Comparison of ENCODE assay signal across 8 cellular contexts in genomic region chr5:43019293-43019614, GRCh38. TPM values are rescaled to one million over a fixed set of nuclear protein-coding genes. Genes with fewer than 3 reads are reported as not detected.
A peak's percentile ranks its signal among the peaks of the same experiment; 100 is the strongest.
DNase-seq lines count a peak whose midpoint lies in the region; ATAC-seq and TF ChIP-seq lines count a peak whose summit lies in the region.

No MANE protein-coding gene starts in this region.

- H3K27me3 ChIP-seq in SK-N-SH (ENCODE audit: insufficient read depth): no peaks in the 10 kb centered on the region
- H3K27me3 ChIP-seq in iPS-15b (ENCODE audit: control insufficient read depth, insufficient read depth, low read length): peaks cover 96% of the 10 kb centered on the region

- no peaks in the 10 kb centered on the region for H3K27me3 Mint-ChIP-seq in activated CD4-positive, alpha-beta memory T cell treated with anti-CD3 and anti-CD28 coated beads, Interleukin-2, amount 10 ng/mL, durations not matched to agents 7 days and 5 days
- no peaks in the 10 kb centered on the region for H3K27me3 Mint-ChIP-seq in stimulated activated naive B cell treated with anti-CD40 and anti-IgM and Interleukin-4, amounts not matched to agents 10 μg/mL and 1 μg/mL and 100 μg/mL, for 72 hours

- peaks cover 44% of the 10 kb centered on the region for H3K4me1 Mint-ChIP-seq in activated CD4-positive, alpha-beta memory T cell treated with anti-CD3 and anti-CD28 coated beads, Interleukin-2, amount 10 ng/mL, durations not matched to agents 7 days and 5 days
- peaks cover 19 to 43% of the 10 kb centered on the region in 2 donors for H3K4me1 Mint-ChIP-seq in stimulated activated naive B cell treated with anti-CD40 and anti-IgM and Interleukin-4, amounts not matched to agents 10 μg/mL and 1 μg/mL and 100 μg/mL, for 72 hours

- peaks cover 35% of the 10 kb centered on the region for H3F3A ChIP-seq in SK-N-SH (replicated peaks; ENCODE audit: insufficient read depth)

- ATAC-seq in SK-N-SH treated with all-trans-retinoic acid at 6 μM for 48 hours: no peak
- ATAC-seq in stimulated activated naive B cell treated with anti-CD40 and anti-IgM and Interleukin-4, amounts not matched to agents 10 μg/mL and 1 μg/mL and 100 μg/mL, for 72 hours (replicated peaks): no peak

- 14% methylated on average over 6 of the region's 6 CpGs for WGBS in SK-N-SH (ENCODE audit: low lambda C conversion rate)

- no peak for TF ChIP-seq EP300 in SK-N-SH (IDR thresholded peaks at IDR 0.05; ENCODE audit: borderline replicate concordance in 1 of 2, low read depth in 1 of 2, low read length in 1 of 2)

- POLR2A ChIA-PET in SK-N-SH (lab: Yijun Ruan, JAX): no interaction called here
- POLR2A ChIA-PET in activated CD4-positive, alpha-beta memory T cell treated with anti-CD3 and anti-CD28 coated beads, Interleukin-2, amount 10 ng/mL, durations not matched to agents 7 days and 5 days (lab: Charles Lee): interaction anchor here (0.5 to 12.8 kb wide), 18 partner anchors 8 to 1094 kb away, joined by 3 to 753 read pairs (median 24); partner anchors contain the start of genes ANXA2R, FBXO4, HMGCS1 and TMEM267

- H3K4me3 Mint-ChIP-seq in activated CD4-positive, alpha-beta memory T cell treated with anti-CD3 and anti-CD28 coated beads, Interleukin-2, amount 10 ng/mL, durations not matched to agents 7 days and 5 days: peak overlapping the region; percentile 93
- H3K4me3 Mint-ChIP-seq in stimulated activated naive B cell treated with anti-CD40 and anti-IgM and Interleukin-4, amounts not matched to agents 10 μg/mL and 1 μg/mL and 100 μg/mL, for 72 hours: peak overlapping the region; percentile 96

- H3K4me2 ChIP-seq in SK-N-SH: peak overlapping the region; percentile 86

- H3K36me3 Mint-ChIP-seq in activated CD4-positive, alpha-beta memory T cell treated with anti-CD3 and anti-CD28 coated beads, Interleukin-2, amount 10 ng/mL, durations not matched to agents 7 days and 5 days (ENCODE audit: low read depth): peaks cover 14% of the 10 kb centered on the region
- peaks cover 0 to 9% of the 10 kb centered on the region in 2 donors for H3K36me3 Mint-ChIP-seq in stimulated activated naive B cell treated with anti-CD40 and anti-IgM and Interleukin-4, amounts not matched to agents 10 μg/mL and 1 μg/mL and 100 μg/mL, for 72 hours

- H3K9me3 ChIP-seq in SK-N-SH (no peaks in the 10 kb centered on the region), iPS-15b (ENCODE audit: control insufficient read depth, insufficient read depth, low read length) (no peaks in the 10 kb centered on the region)

- peak overlapping the region; percentile 80 for H3K9ac ChIP-seq in SK-N-SH
- H3K9ac ChIP-seq in iPS-15b (ENCODE audit: low read depth, low read length): no peak overlapping the region

- H3K27ac Mint-ChIP-seq in activated CD4-positive, alpha-beta memory T cell treated with anti-CD3 and anti-CD28 coated beads, Interleukin-2, amount 10 ng/mL, durations not matched to agents 7 days and 5 days: peak overlapping the region; percentile 99
- peak overlapping the region; percentile 100 for H3K27ac Mint-ChIP-seq in stimulated activated naive B cell treated with anti-CD40 and anti-IgM and Interleukin-4, amounts not matched to agents 10 μg/mL and 1 μg/mL and 100 μg/mL, for 72 hours

- H3K4me1 ChIP-seq in SK-N-SH (ENCODE audit: control insufficient read depth in 1 of 2, insufficient read depth in 2 of 2, low read depth in 1 of 2, low read length in 1 of 2) (peaks cover 5 to 11% of the 10 kb centered on the region in 2 experiments; a peak in 2 of 4 replicates), iPS-15b (ENCODE audit: control insufficient read depth, insufficient read depth, low read length) (peaks cover 12% of the 10 kb centered on the region)

- H2AFZ ChIP-seq in SK-N-SH (ENCODE audit: low read depth): peak overlapping the region; percentile 96

- H3K9me3 Mint-ChIP-seq in activated CD4-positive, alpha-beta memory T cell treated with anti-CD3 and anti-CD28 coated beads, Interleukin-2, amount 10 ng/mL, durations not matched to agents 7 days and 5 days: no peaks in the 10 kb centered on the region
- no peaks in the 10 kb centered on the region for H3K9me3 Mint-ChIP-seq in stimulated activated naive B cell treated with anti-CD40 and anti-IgM and Interleukin-4, amounts not matched to agents 10 μg/mL and 1 μg/mL and 100 μg/mL, for 72 hours

- TF ChIP-seq CTCF in SK-N-SH (IDR thresholded peaks at IDR 0.05): no peak

- no peak for TF ChIP-seq RAD21 in SK-N-SH (IDR thresholded peaks at IDR 0.05; ENCODE audit: low read length)

- H3K27ac ChIP-seq in SK-N-SH (ENCODE audit: low read depth in 2 of 2, low read length in 1 of 2): peak overlapping the region in 1 of 2 experiments; percentile 90; a peak in 3 of 4 replicates

- no peaks in the 10 kb centered on the region for H4K20me1 ChIP-seq in SK-N-SH (ENCODE audit: insufficient read depth)

- CTCF ChIA-PET in SK-N-SH (lab: Yijun Ruan, JAX): interaction anchor here (2.2 to 3.4 kb wide), 6 partner anchors 12 to 87 kb away, joined by 6 to 14 read pairs (median 13); partner anchors contain the start of gene ANXA2R
- CTCF ChIA-PET in activated CD4-positive, alpha-beta memory T cell treated with anti-CD3 and anti-CD28 coated beads, Interleukin-2, amount 10 ng/mL, durations not matched to agents 7 days and 5 days (lab: Charles Lee): interaction anchor here (0.8 to 5.8 kb wide), 17 partner anchors 8 to 465 kb away, joined by 3 to 105 read pairs (median 11); partner anchors contain the start of genes ANXA2R, HMGCS1, TMEM267 and ZNF131

- H3K79me2 ChIP-seq in SK-N-SH (ENCODE audit: insufficient read depth): no peaks in the 10 kb centered on the region

- H3K4me3 ChIP-seq in SK-N-SH (ENCODE audit: low read depth in 2 of 2, low read length in 1 of 2) (peak overlapping the region; percentile 65 to 69), iPS-15b (ENCODE audit: low read depth, low read length) (peak overlapping the region; percentile 35)

- DNase-seq in SK-N-SH (no peak), NCI-H1930 (lab: John Stamatoyannopoulos, UW) (no peak), 8988T (no peak)
- no peak for DNase-seq in activated CD4-positive, alpha-beta memory T cell treated with anti-CD3 and anti-CD28 coated beads, Interleukin-2, amount 10 ng/mL, durations not matched to agents 7 days and 5 days
- DNase-seq in stimulated activated naive B cell treated with anti-CD40 and anti-IgM and Interleukin-4, amounts not matched to agents 10 μg/mL and 1 μg/mL and 100 μg/mL, for 72 hours: no peak
- no peak for DNase-seq in stimulated activated CD4-positive, alpha-beta T cell treated with anti-CD3 and anti-CD28 coated beads, Interleukin-2, amount 100 ng/mL, for 24 hours

- H3K36me3 ChIP-seq in SK-N-SH (replicated peaks in 1 of 2; ENCODE audit: control insufficient read depth in 1 of 2, insufficient read depth in 2 of 2, low read length in 1 of 2) (no peaks in the 10 kb centered on the region), iPS-15b (ENCODE audit: control insufficient read depth, insufficient read depth, low read length) (no peaks in the 10 kb centered on the region)

- no peaks in the 10 kb centered on the region for H3K9me2 ChIP-seq in SK-N-SH

TF ChIP-seq in SK-N-SH, 30 proteins besides CTCF, POLR2A, EP300 and RAD21 (continues in another document):
- TF ChIP-seq PBX3 (IDR thresholded peaks at IDR 0.05): no peak
- no peak for TF ChIP-seq TCF12 (IDR thresholded peaks at IDR 0.05)
- no peak for TF ChIP-seq SIN3A (IDR thresholded peaks at IDR 0.05; ENCODE audit: borderline replicate concordance, low read depth, low read length)
- no peak for TF ChIP-seq GABPA (IDR thresholded peaks at IDR 0.05; ENCODE audit: low read depth)
- TF ChIP-seq MXI1 (IDR thresholded peaks at IDR 0.05; ENCODE audit: low read depth, low read length): no peak

TF ChIP-seq in SK-N-SH treated with all-trans-retinoic acid at 6 μM for 48 hours, 23 proteins besides CTCF, POLR2A, EP300 and RAD21 (continues in another document):
- TF ChIP-seq TOX (CRISPR knock-in tag; IDR thresholded peaks at IDR 0.05; ENCODE audit: borderline replicate concordance) (no peak), ESRRG (CRISPR knock-in tag; IDR thresholded peaks at IDR 0.05) (no peak), CSRNP3 (CRISPR knock-in tag; IDR thresholded peaks at IDR 0.05) (no peak), TSHZ2 (CRISPR knock-in tag; IDR thresholded peaks at IDR 0.05) (no peak)

RNA-seq across cellular contexts. Expression of gene ANXA2R, which starts 20.9 kb away (rescaled TPM):
- 1.7 and 1.9 TPM in 2 replicates for polyA plus RNA-seq in SK-N-SH (2012; rRNA removed)
- 0.88 and 1.4 TPM in 2 replicates for polyA plus RNA-seq in SK-N-SH (2012; cell fraction: cytosol; rRNA removed)
- polyA plus RNA-seq in SK-N-SH (2012; cell fraction: nucleus; rRNA removed): 3.7 and 5.4 TPM in 2 replicates
- total RNA-seq in activated CD4-positive, alpha-beta memory T cell treated with anti-CD3 and anti-CD28 coated beads, Interleukin-2, amount 10 ng/mL, durations not matched to agents 7 days and 5 days: 10 to 100 TPM; 25.1 to 28.3 TPM
